In genomic region chr19:33446156-33446917, GRCh38 we compare ENCODE assay signal across 1 cellular context.
TF ChIP-seq lines count a peak whose summit lies in the region.

No MANE protein-coding gene starts in this region.

TF ChIP-seq in SK-N-SH, 30 proteins besides CTCF, POLR2A, EP300 and RAD21 (continued from another document):
- TF ChIP-seq IRF3 (IDR thresholded peaks at IDR 0.05; ENCODE audit: low read depth, low read length) (no peak), POLR2AphosphoS5 (IDR thresholded peaks at IDR 0.05; ENCODE audit: low read depth, low read length) (no peak), RFX5 (IDR thresholded peaks at IDR 0.05; ENCODE audit: low read length) (no peak), FOXM1 (IDR thresholded peaks at IDR 0.05; ENCODE audit: low read depth) (no peak), NFIC (IDR thresholded peaks at IDR 0.05; ENCODE audit: borderline replicate concordance) (no peak), USF1 (IDR thresholded peaks at IDR 0.05; ENCODE audit: borderline replicate concordance, low read depth) (no peak), MAX (IDR thresholded peaks at IDR 0.05; ENCODE audit: low read depth) (no peak), RCOR1 (IDR thresholded peaks at IDR 0.05; ENCODE audit: low read length) (no peak)
